ENCODE assay signal across 14 cellular contexts in genomic region chr17:60857521-60857920, GRCh38.
A peak's percentile ranks its signal among the peaks of the same experiment; 100 is the strongest.
DNase-seq lines count a peak whose midpoint lies in the region; ATAC-seq and TF ChIP-seq lines count a peak whose summit lies in the region.
"Had no signal": no experiment of that assay in that cellular context is flagged by ENCODE, and none has a peak within 500 bp of the region (broad histone marks: within the 10 kb centered on the region; RNA-seq: fewer than 3 reads in every experiment).

No MANE protein-coding gene starts in this region.

- 79 to 85% methylated on average over 4 of the region's 4 CpGs for WGBS in lower leg skin, 2 donors
- WGBS in aorta, 2 donors: 90% methylated on average over 4 of the region's 4 CpGs

- H3K36me3 ChIP-seq in aorta (ENCODE audit: control insufficient read depth in 1 of 2, insufficient read depth in 2 of 2, low read length in 1 of 2): no peaks in the 10 kb centered on the region
- H3K36me3 ChIP-seq: BLaER1 had no signal

- no peaks in the 10 kb centered on the region for H3K27me3 ChIP-seq in aorta (ENCODE audit: control insufficient read depth in 1 of 2, insufficient read depth in 2 of 2, low read length in 1 of 2)
- H3K27me3 ChIP-seq: BLaER1 had no signal

- no peak for TF ChIP-seq POLR2A in lower leg skin (IDR thresholded peaks at IDR 0.05)

- H3K4me1 ChIP-seq in aorta (ENCODE audit: control insufficient read depth in 1 of 2, insufficient read depth in 2 of 2, low read length in 2 of 2): no peaks in the 10 kb centered on the region
- H3K4me1 ChIP-seq: BLaER1 had no signal

- ATAC-seq in aorta (ENCODE audit: low FRiP score): no peak
- ATAC-seq: HCT116 had no signal

- no peak overlapping the region for H3K27ac ChIP-seq in aorta (ENCODE audit: low read depth in 1 of 2, low read length in 2 of 2)
- H3K27ac ChIP-seq: 22Rv1, BLaER1, HL-60 had no signal

- H3K4me3 ChIP-seq in lower leg skin (ENCODE audit: low read depth, poor library complexity, severe bottlenecking) (no peak overlapping the region), aorta (ENCODE audit: low read length in 2 of 2) (no peak overlapping the region)
- H3K4me3 ChIP-seq: BLaER1 had no signal

- no peaks in the 10 kb centered on the region for H3K9me3 ChIP-seq in aorta (ENCODE audit: control insufficient read depth, low read length)

- DNase-seq in NCI-H146 (lab: John Stamatoyannopoulos, UW) (peak; percentile 1), NCI-H146 treated with DMSO at 0.1 percent for 48 hours (lab: John Stamatoyannopoulos, UW; ENCODE audit: unreplicated experiment) (no peak), medulla oblongata (ENCODE audit: extremely low spot score) (peak; percentile 32), putamen (ENCODE audit: low spot score) (peak; percentile 10), lower leg skin (ENCODE audit: low spot score in 2 of 2) (no peak), aorta (no peak), SKM-1 (lab: John Stamatoyannopoulos, UW; ENCODE audit: unreplicated experiment) (no peak)
- DNase-seq: CD4-positive, CD25-positive, alpha-beta regulatory T cell; DMS53; GF-D8 had no signal

- no peak for TF ChIP-seq CTCF in lower leg skin (IDR thresholded peaks at IDR 0.05)

- intact Hi-C loops in lower leg skin (cut with DNase I; ENCODE audit: low total_unique reads) (no loop called here), aorta (cut with DNase I) (no loop called here)

Comparison
In these comparisons a context has a peak if more than half of its experiments do, and no peak if none do; other contexts are left out.
1. DNase-seq: peak in NCI-H146 (single experiment), medulla oblongata (single experiment) and putamen (single experiment); none in NCI-H146 treated with DMSO at 0.1 percent for 48 hours (single experiment), lower leg skin (0 of 2), aorta (0 of 2) and SKM-1 (single experiment).